23 cellular contexts compared by ENCODE assay signal in genomic region chr20:18279231-18279630, GRCh38. TPM values are rescaled to one million over a fixed set of nuclear protein-coding genes. Genes with fewer than 3 reads are reported as not detected.
A peak's percentile ranks its signal among the peaks of the same experiment; 100 is the strongest.
DNase-seq lines count a peak whose midpoint lies in the region; ATAC-seq lines count a peak whose summit lies in the region.
"Had no signal": no experiment of that assay in that cellular context is flagged by ENCODE, and none has a peak within 500 bp of the region (broad histone marks: within the 10 kb centered on the region; RNA-seq: fewer than 3 reads in every experiment).

No MANE protein-coding gene starts in this region.

- peak; percentile 18 to 27 for ATAC-seq in activated T-cell treated with anti-CD3 and anti-CD28 coated beads, Interleukin-2, amount 50 U/mL, for 4 hours
- ATAC-seq: sciatic nerve had no signal

- H3K4me1 Mint-ChIP-seq in activated T-cell treated with anti-CD3 and anti-CD28 coated beads, Interleukin-2, amount 50 U/mL, for 4 hours (ENCODE audit: low read depth): peaks cover 2% of the 10 kb centered on the region
- H3K4me1 Mint-ChIP-seq in activated T-cell treated with anti-CD3 and anti-CD28 coated beads, Interleukin-2, amount 50 U/mL, for 24 hours (ENCODE audit: low read depth): peaks cover 6% of the 10 kb centered on the region
- H3K4me1 Mint-ChIP-seq: activated B cell treated with CpG ODN at 0.5 μM for 24 hours, immature natural killer cell, neural crest cell had no signal

- H3K27ac Mint-ChIP-seq in activated T-cell treated with anti-CD3 and anti-CD28 coated beads, Interleukin-2, amount 50 U/mL, for 24 hours: no peak overlapping the region
- H3K27ac Mint-ChIP-seq: activated B cell treated with CpG ODN at 0.5 μM for 24 hours; activated CD4-positive, alpha-beta memory T cell treated with anti-CD3 and anti-CD28 coated beads, Interleukin-2, amount 10 ng/mL, durations not matched to agents 7 days and 5 days; immature natural killer cell had no signal

- peaks cover 1% of the 10 kb centered on the region for H3K36me3 Mint-ChIP-seq in activated T-cell treated with anti-CD3 and anti-CD28 coated beads, Interleukin-2, amount 50 U/mL, for 4 hours (ENCODE audit: insufficient read depth)
- H3K36me3 Mint-ChIP-seq in activated T-cell treated with anti-CD3 and anti-CD28 coated beads, Interleukin-2, amount 50 U/mL, for 24 hours (ENCODE audit: low read depth): no peaks in the 10 kb centered on the region

- DNase-seq in activated T-cell treated with anti-CD3 and anti-CD28 coated beads, Interleukin-2, amount 50 U/mL, for 4 hours: no peak
- DNase-seq in activated T-cell treated with anti-CD3 and anti-CD28 coated beads, Interleukin-2, amount 50 U/mL, for 24 hours: no peak
- DNase-seq in M059J (ENCODE audit: low read depth) (peak; percentile 77), SIG-M5 treated with dmso at 0.1 percent for 504 hours (lab: John Stamatoyannopoulos, UW; ENCODE audit: unreplicated experiment) (peak; percentile 66), kidney tubule cell (ENCODE audit: low spot score) (peak; percentile 14), midbrain (lab: John Stamatoyannopoulos, UW) (no peak), COLO668 (lab: John Stamatoyannopoulos, UW; ENCODE audit: unreplicated experiment) (no peak), SW480 (ENCODE audit: low spot score) (no peak)
- DNase-seq: activated B cell treated with CpG ODN at 0.5 μM for 24 hours; activated CD4-positive, alpha-beta memory T cell treated with anti-CD3 and anti-CD28 coated beads, Interleukin-2, amount 10 ng/mL, durations not matched to agents 7 days and 5 days; activated naive CD4-positive, alpha-beta T cell treated with anti-CD3 and anti-CD28 coated beads, Interleukin-2, amount 50 U/mL, for 16 hours; activated T-cell treated with anti-CD3 and anti-CD28 coated beads, Interleukin-2, amount 50 U/mL, for 1 hour; Caco-2; foreskin melanocyte; H7; immature natural killer cell; KBM-7; NCI-H1048; NCI-H2081; Peyer's patch; T-helper 9 cell had no signal

- no peak overlapping the region for H3K4me3 Mint-ChIP-seq in activated T-cell treated with anti-CD3 and anti-CD28 coated beads, Interleukin-2, amount 50 U/mL, for 4 hours
- H3K4me3 Mint-ChIP-seq in activated T-cell treated with anti-CD3 and anti-CD28 coated beads, Interleukin-2, amount 50 U/mL, for 24 hours: no peak overlapping the region
- H3K4me3 Mint-ChIP-seq: activated B cell treated with CpG ODN at 0.5 μM for 24 hours; activated CD4-positive, alpha-beta memory T cell treated with anti-CD3 and anti-CD28 coated beads, Interleukin-2, amount 10 ng/mL, durations not matched to agents 7 days and 5 days; immature natural killer cell; neural crest cell had no signal

- H3K9me3 Mint-ChIP-seq in activated T-cell treated with anti-CD3 and anti-CD28 coated beads, Interleukin-2, amount 50 U/mL, for 4 hours: no peaks in the 10 kb centered on the region
- H3K9me3 Mint-ChIP-seq in activated T-cell treated with anti-CD3 and anti-CD28 coated beads, Interleukin-2, amount 50 U/mL, for 24 hours: peaks cover 2% of the 10 kb centered on the region
- H3K9me3 Mint-ChIP-seq: activated B cell treated with CpG ODN at 0.5 μM for 24 hours; activated CD4-positive, alpha-beta memory T cell treated with anti-CD3 and anti-CD28 coated beads, Interleukin-2, amount 10 ng/mL, durations not matched to agents 7 days and 5 days had no signal

- H3K27me3 Mint-ChIP-seq in activated T-cell treated with anti-CD3 and anti-CD28 coated beads, Interleukin-2, amount 50 U/mL, for 4 hours (ENCODE audit: low read depth): peaks cover 45% of the 10 kb centered on the region
- H3K27me3 Mint-ChIP-seq in activated T-cell treated with anti-CD3 and anti-CD28 coated beads, Interleukin-2, amount 50 U/mL, for 24 hours: peaks cover 77% of the 10 kb centered on the region

RNA-seq across cellular contexts. Expression of gene ZNF133, which starts 9.1 kb away (rescaled TPM):
- total RNA-seq in activated T-cell treated with anti-CD3 and anti-CD28 coated beads, Interleukin-2, amount 50 U/mL, for 4 hours: 1 to 10 TPM; 4.2 to 5.8 (median 4.9) TPM
- 23.8 and 31.5 TPM in 2 replicates for total RNA-seq in M059J (2014; rRNA removed; shearing (Covaris generic))

Comparison
In these comparisons a context has a peak if more than half of its experiments do, and no peak if none do; other contexts are left out.
1. DNase-seq: peak in M059J (single experiment), SIG-M5 treated with dmso at 0.1 percent for 504 hours (single experiment) and kidney tubule cell (single experiment); none in activated T-cell treated with anti-CD3 and anti-CD28 coated beads, Interleukin-2, amount 50 U/mL, for 4 hours (single experiment), activated T-cell treated with anti-CD3 and anti-CD28 coated beads, Interleukin-2, amount 50 U/mL, for 24 hours (single experiment), midbrain (single experiment), COLO668 (single experiment) and SW480 (single experiment).